Comparison of ENCODE assay signal across 27 cellular contexts in the genomic region with DNA sequence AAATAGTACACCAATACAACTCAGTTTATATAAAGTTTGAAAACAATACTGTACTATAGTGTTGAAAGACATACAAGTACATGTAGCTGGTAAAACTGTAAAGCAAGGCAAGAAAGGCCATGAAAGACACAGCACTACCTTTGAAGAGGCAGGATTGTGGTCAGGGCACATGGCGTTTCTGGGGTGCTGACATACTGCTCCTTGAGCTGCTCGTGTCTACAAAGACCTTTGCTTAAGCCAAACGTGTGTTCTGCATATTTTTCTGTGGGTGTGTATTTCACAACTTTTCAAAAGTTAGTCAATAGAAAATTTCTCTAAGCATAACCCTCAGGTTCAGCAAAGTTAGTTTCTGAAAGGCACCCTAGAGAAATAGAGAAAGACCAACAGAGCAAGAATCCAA. TPM values are rescaled to one million over a fixed set of nuclear protein-coding genes. Genes with fewer than 3 reads are reported as not detected.
A peak's percentile ranks its signal among the peaks of the same experiment; 100 is the strongest.
DNase-seq lines count a peak whose midpoint lies in the region; ATAC-seq and TF ChIP-seq lines count a peak whose summit lies in the region.
"Had no signal": no experiment of that assay in that cellular context is flagged by ENCODE, and none has a peak within 500 bp of the region (broad histone marks: within the 10 kb centered on the region; RNA-seq: fewer than 3 reads in every experiment).

No MANE protein-coding gene starts in this region.

- peaks cover 12% of the 10 kb centered on the region for H3K4me1 ChIP-seq in CD8-positive, alpha-beta T cell (ENCODE audit: insufficient read depth, low read length)
- H3K4me1 ChIP-seq in upper lobe of left lung, result peaks cover 0 to 4% (median 0%) of the 10 kb centered on the region in 4 donors
- H3K4me1 ChIP-seq: A549 had no signal

- peaks cover 12% of the 10 kb centered on the region for H3K4me1 Mint-ChIP-seq in CD8-positive, alpha-beta T cell (ENCODE audit: low read depth)
- H3K4me1 Mint-ChIP-seq: H9, IgD-negative memory B cell had no signal

- H3K27ac Mint-ChIP-seq in CD8-positive, alpha-beta T cell, result no peak overlapping the region
- H3K27ac Mint-ChIP-seq: H9, IgD-negative memory B cell had no signal

- no peak for DNase-seq in CD8-positive, alpha-beta T cell
- peak; percentile 41 for DNase-seq in NOMO-1 treated with DMSO at 0.1 percent for 48 hours (lab: John Stamatoyannopoulos, UW; ENCODE audit: unreplicated experiment)
- DNase-seq in fibroblast of mammary gland (ENCODE audit: low read depth), result peak; percentile 9
- DNase-seq in upper lobe of left lung, result peak in 1 of 2 donors; percentile 66
- DNase-seq in activated CD8-positive, alpha-beta memory T cell treated with anti-CD3 and anti-CD28 coated beads, Interleukin-2, amount 50 U/mL, for 48 hours, result no peak
- DNase-seq: Calu3, DMS79 treated with DMSO at 0.1 percent for 48 hours, GF-D8, GM23248, H9, Karpas-422, NCI-H1048, NCI-H1417, NCI-H1694, NCI-H2029 treated with DMSO at 0.1 percent for 48 hours, NCI-H2227 treated with DMSO at 0.1 percent for 48 hours, NCI-H526 treated with DMSO at 0.1 percent for 48 hours, SIG-M5 had no signal

- WGBS in upper lobe of left lung, 2 donors, result 33 to 62% methylated on average over 3 of the region's 3 CpGs

- peak in 1 of 4 donors; percentile 28 for TF ChIP-seq EP300 in upper lobe of left lung (IDR thresholded peaks at IDR 0.05)

- intact Hi-C loops in CD8-positive, alpha-beta T cell (cut with DNase I, micrococcal nuclease), result no loop called here

- CTCF ChIA-PET in CD8-positive, alpha-beta T cell (lab: Charles Lee), result no interaction called here

- H3K9me3 ChIP-seq in CD8-positive, alpha-beta T cell (ENCODE audit: low read length), result no peaks in the 10 kb centered on the region
- H3K9me3 ChIP-seq in upper lobe of left lung, result no peaks in the 10 kb centered on the region
- H3K9me3 ChIP-seq: A549 had no signal

- no peak overlapping the region for H3K27ac ChIP-seq in CD8-positive, alpha-beta T cell (ENCODE audit: low read depth, low read length)
- H3K27ac ChIP-seq in upper lobe of left lung, result peak overlapping the region in 1 of 4 donors; percentile 6
- H3K27ac ChIP-seq: A549, C4-2B, GM23248, SK-N-MC had no signal

- H3K9me3 Mint-ChIP-seq in CD8-positive, alpha-beta T cell, result no peaks in the 10 kb centered on the region
- H3K9me3 Mint-ChIP-seq: H9, IgD-negative memory B cell had no signal

- peak; percentile 46 for ATAC-seq in CD8-positive, alpha-beta T cell
- ATAC-seq in upper lobe of left lung (ENCODE audit: low FRiP score in 2 of 2) (peak; percentile 40 to 70), GM19324 (IDR thresholded peaks at IDR 0.05; ENCODE audit: low FRiP score, unreplicated experiment) (no peak), GM21423 (IDR thresholded peaks at IDR 0.05; ENCODE audit: unreplicated experiment) (no peak)
- ATAC-seq: A549 had no signal

- H3K27me3 ChIP-seq in CD8-positive, alpha-beta T cell (ENCODE audit: insufficient read depth, low read length), result no peaks in the 10 kb centered on the region
- H3K27me3 ChIP-seq in upper lobe of left lung, result no peaks in the 10 kb centered on the region

- POLR2A ChIA-PET in CD8-positive, alpha-beta T cell (lab: Charles Lee), result no interaction called here

- H3K27me3 Mint-ChIP-seq in CD8-positive, alpha-beta T cell (ENCODE audit: low read depth), result peaks cover 11% of the 10 kb centered on the region

- H3K4me3 Mint-ChIP-seq in CD8-positive, alpha-beta T cell, result no peak overlapping the region
- H3K4me3 Mint-ChIP-seq: H9, IgD-negative memory B cell had no signal

- no peaks in the 10 kb centered on the region for H3K36me3 ChIP-seq in CD8-positive, alpha-beta T cell (ENCODE audit: insufficient read depth, low read length)
- H3K36me3 ChIP-seq in upper lobe of left lung, result no peaks in the 10 kb centered on the region

- no peaks in the 10 kb centered on the region for H3K36me3 Mint-ChIP-seq in CD8-positive, alpha-beta T cell
- H3K36me3 Mint-ChIP-seq: IgD-negative memory B cell had no signal

- no peak for TF ChIP-seq POLR2A in upper lobe of left lung (IDR thresholded peaks at IDR 0.05)

- no peak for TF ChIP-seq CTCF in CD8-positive, alpha-beta T cell (IDR thresholded peaks at IDR 0.05)
- TF ChIP-seq CTCF in fibroblast of mammary gland (conservative IDR thresholded peaks at IDR 0.05; ENCODE audit: control insufficient read depth, insufficient read depth, low read depth, low read length) (no peak), upper lobe of left lung (IDR thresholded peaks at IDR 0.05) (no peak)

- no peak overlapping the region for H3K4me3 ChIP-seq in CD8-positive, alpha-beta T cell (ENCODE audit: low read depth, low read length)
- H3K4me3 ChIP-seq in fibroblast of mammary gland (ENCODE audit: control insufficient read depth, low read depth, low read length), result no peak overlapping the region
- H3K4me3 ChIP-seq in upper lobe of left lung, result no peak overlapping the region
- H3K4me3 ChIP-seq: A549, GM23248, SK-N-MC had no signal

RNA-seq across cellular contexts. Expression of a gene that starts 14.1 kb away (rescaled TPM):
- not detected for total RNA-seq in CD8-positive, alpha-beta T cell
- total RNA-seq in upper lobe of left lung, result not detected
- total RNA-seq: Calu3; GM23248; H9; M059J; NCI-H460; T-helper 1 cell treated with Interleukin-12 subunit alpha and Interleukin-12 subunit beta and Interleukin-4 antibody, amounts not matched to agents 30 ng/mL and 1 ng/mL, for 36 hours had no signal

Comparison
In these comparisons a context has a peak if more than half of its experiments do, and no peak if none do; other contexts are left out.
1. ATAC-seq: peak in CD8-positive, alpha-beta T cell (single experiment) and upper lobe of left lung (2 of 2); none in GM19324 (single experiment) and GM21423 (single experiment).
2. DNase-seq: peak in NOMO-1 treated with DMSO at 0.1 percent for 48 hours (single experiment) and fibroblast of mammary gland (single experiment); none in CD8-positive, alpha-beta T cell (0 of 7) and activated CD8-positive, alpha-beta memory T cell treated with anti-CD3 and anti-CD28 coated beads, Interleukin-2, amount 50 U/mL, for 48 hours (single experiment).